Comparison of ENCODE assay signal across 8 cellular contexts in the genomic region with DNA sequence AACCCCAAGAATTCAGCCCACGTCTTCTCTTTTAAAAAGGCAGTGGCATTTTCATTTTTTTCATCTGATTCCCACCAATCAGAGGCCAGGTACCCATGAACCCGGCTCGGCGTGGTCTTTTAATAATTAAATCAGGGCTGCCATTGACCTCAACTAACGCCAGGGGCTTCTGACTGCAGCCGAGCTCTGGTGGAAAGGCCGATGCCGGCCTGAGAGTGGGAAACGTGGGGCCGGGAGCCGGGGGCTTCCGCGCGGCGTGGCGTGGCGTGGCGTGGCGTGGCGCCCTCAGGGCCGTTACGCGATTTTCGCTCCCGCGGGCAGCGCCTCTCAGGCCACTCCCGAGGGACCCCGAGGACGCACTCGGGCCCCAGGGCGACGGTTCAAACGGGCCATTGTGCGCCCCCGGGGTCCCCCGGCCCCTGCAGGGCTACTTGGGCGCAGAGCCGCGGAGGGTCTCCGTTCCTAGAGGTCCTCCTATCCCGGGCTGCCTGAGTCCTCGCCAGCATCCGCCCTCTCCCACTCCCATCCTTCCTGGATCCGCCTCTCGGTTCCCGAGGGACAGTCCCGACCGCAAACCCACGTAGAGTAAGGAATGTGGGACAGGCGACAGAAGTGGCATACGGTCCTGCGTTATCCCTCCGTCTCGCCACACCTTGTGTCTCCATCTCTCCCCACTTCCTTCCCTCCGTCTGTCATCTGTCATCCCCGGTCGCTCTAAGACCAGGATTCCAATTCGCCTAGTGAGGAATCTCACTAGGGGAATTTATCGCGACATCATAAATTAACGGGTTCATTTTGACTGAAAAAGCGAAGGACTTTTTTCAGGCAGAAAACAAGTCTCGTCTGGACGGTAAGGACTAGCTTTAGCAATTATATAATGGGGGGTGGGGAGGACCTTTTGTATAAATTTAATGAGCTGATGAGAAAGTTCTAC. TPM values are rescaled to one million over a fixed set of nuclear protein-coding genes. Genes with fewer than 3 reads are reported as not detected.
DNase-seq lines count a peak whose midpoint lies in the region; ATAC-seq, FAIRE-seq and TF ChIP-seq lines count a peak whose summit lies in the region.

No MANE protein-coding gene starts in this region.

- H3F3A ChIP-seq in GM23338 (replicated peaks; ENCODE audit: low read depth), result no peaks in the 10 kb centered on the region

- no peak overlapping the region for H3K27ac Mint-ChIP-seq in GM23338

- H3K79me2 ChIP-seq in GM23338 (replicated peaks; ENCODE audit: insufficient read depth), result peaks cover 37% of the 10 kb centered on the region

- no peak for FAIRE-seq in D721Med (lab: Jason Lieb, UNC)

- H4K20me1 ChIP-seq in GM23338 (replicated peaks; ENCODE audit: insufficient read depth), result peaks cover 20% of the 10 kb centered on the region

- peaks cover 9% of the 10 kb centered on the region for H3K27me3 Mint-ChIP-seq in GM23338 (ENCODE audit: insufficient read depth, low read depth, poor library complexity)

- TF ChIP-seq CTCF in GM06990 (IDR thresholded peaks at IDR 0.05; ENCODE audit: insufficient read depth, low read length, poor library complexity, severe bottlenecking), result peak; percentile 15
- TF ChIP-seq CTCF in GM23338 (conservative IDR thresholded peaks at IDR 0.05; ENCODE audit: low read depth in 2 of 2), result peak; percentile 4 to 36; a peak in 2 of 4 replicates
- TF ChIP-seq CTCF in D721Med (IDR thresholded peaks at IDR 0.05; ENCODE audit: insufficient read depth, missing control alignments), result no peak

- H3K36me3 Mint-ChIP-seq in GM23338 (ENCODE audit: low read depth), result no peaks in the 10 kb centered on the region

- intact Hi-C loops in left cardiac atrium (cut with DNase I), result no loop called here
- intact Hi-C loops in posterior vena cava (cut with DNase I), result no loop called here

- H3K4me2 ChIP-seq in GM23338, result peak overlapping the region; percentile 73

- H3K4me3 Mint-ChIP-seq in GM23338, result peak overlapping the region; percentile 98

- peaks cover 31% of the 10 kb centered on the region for H3K4me1 Mint-ChIP-seq in GM23338

- ATAC-seq in GM23338, result peak; percentile 46
- ATAC-seq in left cardiac atrium, result peak; percentile 74 to 78

- peaks cover 23% of the 10 kb centered on the region for H3K4me1 ChIP-seq in GM23338 (ENCODE audit: insufficient read depth)

- no peaks in the 10 kb centered on the region for H3K9me2 ChIP-seq in GM23338 (ENCODE audit: insufficient read depth)

- no peak overlapping the region for H3K27ac ChIP-seq in GM23338 (ENCODE audit: low read depth)

- H3K27me3 ChIP-seq in GM06990 (replicated peaks; ENCODE audit: control insufficient read depth, insufficient read depth, low read length) (no peaks in the 10 kb centered on the region), GM23338 (ENCODE audit: insufficient read depth) (no peaks in the 10 kb centered on the region)

- H3K9me3 Mint-ChIP-seq in GM23338, result no peaks in the 10 kb centered on the region

- H3K4me3 ChIP-seq in GM06990 (replicated peaks; ENCODE audit: low read depth, low read length), result peak overlapping the region; percentile 92
- H3K4me3 ChIP-seq in GM23338, result peak overlapping the region; percentile 57

- DNase-seq in GM06990 (ENCODE audit: extremely low read depth, insufficient read length) (peak; percentile 69), GM23338 (ENCODE audit: low spot score) (peak; percentile 79), Kasumi-1 (lab: John Stamatoyannopoulos, UW) (peak; percentile 52 to 54), SW 1271 (lab: John Stamatoyannopoulos, UW) (peak; percentile 69 to 82), amygdala (lab: John Stamatoyannopoulos, UW) (peak in 49 of 56 donors; percentile 8 to 75 (median 45)), left cardiac atrium (peak; percentile 80), posterior vena cava (ENCODE audit: low spot score) (peak; percentile 92), D721Med (ENCODE audit: insufficient read length, low spot score) (no peak)

- H3K36me3 ChIP-seq in GM06990 (ENCODE audit: control insufficient read depth, insufficient read depth, low read length) (no peaks in the 10 kb centered on the region), GM23338 (ENCODE audit: insufficient read depth) (no peaks in the 10 kb centered on the region)

- H2AFZ ChIP-seq in GM23338, result peak overlapping the region; percentile 70

TF ChIP-seq in GM23338, 12 proteins besides CTCF, POLR2A, EP300 and RAD21 (continues in another document):
- no peak for TF ChIP-seq POLR2AphosphoS5 (IDR thresholded peaks at IDR 0.05; ENCODE audit: low read depth)
- TF ChIP-seq, protein P1, sequence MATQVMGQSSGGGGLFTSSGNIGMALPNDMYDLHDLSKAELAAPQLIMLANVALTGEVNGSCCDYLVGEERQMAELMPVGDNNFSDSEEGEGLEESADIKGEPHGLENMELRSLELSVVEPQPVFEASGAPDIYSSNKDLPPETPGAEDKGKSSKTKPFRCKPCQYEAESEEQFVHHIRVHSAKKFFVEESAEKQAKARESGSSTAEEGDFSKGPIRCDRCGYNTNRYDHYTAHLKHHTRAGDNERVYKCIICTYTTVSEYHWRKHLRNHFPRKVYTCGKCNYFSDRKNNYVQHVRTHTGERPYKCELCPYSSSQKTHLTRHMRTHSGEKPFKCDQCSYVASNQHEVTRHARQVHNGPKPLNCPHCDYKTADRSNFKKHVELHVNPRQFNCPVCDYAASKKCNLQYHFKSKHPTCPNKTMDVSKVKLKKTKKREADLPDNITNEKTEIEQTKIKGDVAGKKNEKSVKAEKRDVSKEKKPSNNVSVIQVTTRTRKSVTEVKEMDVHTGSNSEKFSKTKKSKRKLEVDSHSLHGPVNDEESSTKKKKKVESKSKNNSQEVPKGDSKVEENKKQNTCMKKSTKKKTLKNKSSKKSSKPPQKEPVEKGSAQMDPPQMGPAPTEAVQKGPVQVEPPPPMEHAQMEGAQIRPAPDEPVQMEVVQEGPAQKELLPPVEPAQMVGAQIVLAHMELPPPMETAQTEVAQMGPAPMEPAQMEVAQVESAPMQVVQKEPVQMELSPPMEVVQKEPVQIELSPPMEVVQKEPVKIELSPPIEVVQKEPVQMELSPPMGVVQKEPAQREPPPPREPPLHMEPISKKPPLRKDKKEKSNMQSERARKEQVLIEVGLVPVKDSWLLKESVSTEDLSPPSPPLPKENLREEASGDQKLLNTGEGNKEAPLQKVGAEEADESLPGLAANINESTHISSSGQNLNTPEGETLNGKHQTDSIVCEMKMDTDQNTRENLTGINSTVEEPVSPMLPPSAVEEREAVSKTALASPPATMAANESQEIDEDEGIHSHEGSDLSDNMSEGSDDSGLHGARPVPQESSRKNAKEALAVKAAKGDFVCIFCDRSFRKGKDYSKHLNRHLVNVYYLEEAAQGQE (IDR thresholded peaks at IDR 0.05; ENCODE audit: unreplicated experiment), result no peak

RNA-seq across cellular contexts. Expression of gene TBPL1, which starts 0.9 kb away (rescaled TPM):
- 72.9 and 94.9 TPM in 2 replicates for total RNA-seq in GM23338 (2014; rRNA removed; shearing (Covaris generic))
- 139 and 144 TPM in 2 replicates for polyA plus RNA-seq in GM23338 (2016; fragmentation: Nextera tagmentation; extraction: Ambion mirVana)
- total RNA-seq in left cardiac atrium (10 to 100 TPM; 17.8 to 22.8 TPM), posterior vena cava (10 to 100 TPM; 16.3 to 19.6 TPM)
